Comparison of ENCODE assay signal across 8 cellular contexts in the genomic region with DNA sequence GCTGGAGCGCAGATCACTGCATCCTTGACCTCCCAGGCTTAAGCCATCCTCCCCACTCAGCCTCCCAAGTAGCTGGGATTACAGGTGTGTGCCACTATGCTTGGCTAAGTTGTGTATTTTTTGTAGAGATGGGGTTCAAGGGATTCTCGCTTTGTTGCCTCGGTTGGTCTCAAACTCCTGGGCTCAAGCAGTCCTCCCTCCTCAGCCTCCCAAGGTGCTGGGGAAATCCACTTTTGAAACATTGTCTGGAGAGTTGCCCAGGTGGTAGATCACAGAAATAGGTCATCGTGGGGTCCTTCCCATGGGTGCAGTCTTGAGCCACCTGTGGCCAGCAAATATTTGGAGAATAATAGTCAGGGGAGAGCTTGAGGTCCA. TPM values are rescaled to one million over a fixed set of nuclear protein-coding genes. Genes with fewer than 3 reads are reported as not detected.
DNase-seq lines count a peak whose midpoint lies in the region; ATAC-seq and TF ChIP-seq lines count a peak whose summit lies in the region.
"Had no signal": no experiment of that assay in that cellular context is flagged by ENCODE, and none has a peak within 500 bp of the region (broad histone marks: within the 10 kb centered on the region; RNA-seq: fewer than 3 reads in every experiment).

No MANE protein-coding gene starts in this region.

- peak overlapping the region; percentile 55 for H3K4me3 Mint-ChIP-seq in HFFc6
- peak overlapping the region; percentile 75 for H3K4me3 Mint-ChIP-seq in activated T-helper 17 cell treated with anti-CD3 and anti-CD28 coated beads, Interleukin-2, amount 50 U/mL, for 72 hours
- no peak overlapping the region for H3K4me3 Mint-ChIP-seq in stimulated activated memory B cell treated with anti-CD40 and anti-IgM and Interleukin-4, amounts not matched to agents 10 μg/mL and 1 μg/mL and 100 μg/mL, for 72 hours

- H3K9me3 Mint-ChIP-seq in HFFc6 = no peaks in the 10 kb centered on the region
- peaks cover 5% of the 10 kb centered on the region for H3K9me3 Mint-ChIP-seq in activated T-helper 17 cell treated with anti-CD3 and anti-CD28 coated beads, Interleukin-2, amount 50 U/mL, for 72 hours
- peaks cover 3% of the 10 kb centered on the region for H3K9me3 Mint-ChIP-seq in stimulated activated memory B cell treated with anti-CD40 and anti-IgM and Interleukin-4, amounts not matched to agents 10 μg/mL and 1 μg/mL and 100 μg/mL, for 72 hours

- intact Hi-C loops in right cardiac atrium (cut with DNase I) = no loop called here

- DNase-seq in HFFc6 (no peak), right cardiac atrium (no peak), G401 (ENCODE audit: low spot score) (no peak)
- no peak for DNase-seq in activated effector memory CD4-positive, alpha-beta T cell treated with anti-CD3 and anti-CD28 coated beads, Interleukin-2, amount 50 U/mL, for 16 hours
- DNase-seq: NCI-H2227 treated with DMSO at 0.1 percent for 48 hours had no signal

- ATAC-seq in activated T-helper 17 cell treated with anti-CD3 and anti-CD28 coated beads, Interleukin-2, amount 50 U/mL, for 72 hours (replicated peaks) = no peak
- ATAC-seq in right cardiac atrium (no peak), HG03354 (IDR thresholded peaks at IDR 0.05; ENCODE audit: poor library complexity, severe bottlenecking, unreplicated experiment) (no peak)
- no peak for ATAC-seq in stimulated activated memory B cell treated with anti-CD40 and anti-IgM and Interleukin-4, amounts not matched to agents 10 μg/mL and 1 μg/mL and 100 μg/mL, for 72 hours

- H3K4me1 ChIP-seq in right cardiac atrium (ENCODE audit: control insufficient read depth, insufficient read depth, low read length) = peaks cover 11% of the 10 kb centered on the region

- TF ChIP-seq CTCF in HFFc6 (IDR thresholded peaks at IDR 0.05) = no peak

- H3K27me3 ChIP-seq in right cardiac atrium (ENCODE audit: control insufficient read depth, insufficient read depth) = no peaks in the 10 kb centered on the region

- 87% methylated on average over 4 of the region's 4 CpGs for WGBS in right cardiac atrium

- peaks cover 29% of the 10 kb centered on the region for H3K36me3 Mint-ChIP-seq in HFFc6 (ENCODE audit: low read depth)
- H3K36me3 Mint-ChIP-seq in activated T-helper 17 cell treated with anti-CD3 and anti-CD28 coated beads, Interleukin-2, amount 50 U/mL, for 72 hours (ENCODE audit: low read depth) = peaks cover 93% of the 10 kb centered on the region
- H3K36me3 Mint-ChIP-seq in stimulated activated memory B cell treated with anti-CD40 and anti-IgM and Interleukin-4, amounts not matched to agents 10 μg/mL and 1 μg/mL and 100 μg/mL, for 72 hours = peaks cover 7% of the 10 kb centered on the region

- peak overlapping the region; percentile 84 for H3K27ac ChIP-seq in right cardiac atrium (ENCODE audit: low read length)

- H3K27me3 Mint-ChIP-seq in HFFc6 (ENCODE audit: insufficient read depth) = peaks cover 6% of the 10 kb centered on the region
- H3K27me3 Mint-ChIP-seq in activated T-helper 17 cell treated with anti-CD3 and anti-CD28 coated beads, Interleukin-2, amount 50 U/mL, for 72 hours = no peaks in the 10 kb centered on the region
- peaks cover 8% of the 10 kb centered on the region for H3K27me3 Mint-ChIP-seq in stimulated activated memory B cell treated with anti-CD40 and anti-IgM and Interleukin-4, amounts not matched to agents 10 μg/mL and 1 μg/mL and 100 μg/mL, for 72 hours

- H3K27ac Mint-ChIP-seq in HFFc6 = peak overlapping the region; percentile 79
- peak overlapping the region; percentile 94 for H3K27ac Mint-ChIP-seq in activated T-helper 17 cell treated with anti-CD3 and anti-CD28 coated beads, Interleukin-2, amount 50 U/mL, for 72 hours
- peak overlapping the region; percentile 53 for H3K27ac Mint-ChIP-seq in stimulated activated memory B cell treated with anti-CD40 and anti-IgM and Interleukin-4, amounts not matched to agents 10 μg/mL and 1 μg/mL and 100 μg/mL, for 72 hours

- no peaks in the 10 kb centered on the region for H3K9me3 ChIP-seq in right cardiac atrium (ENCODE audit: control insufficient read depth, low read length)

- in situ Hi-C loops in G401 (cut with HindIII; ENCODE audit: low sequenced_read_pairs) = no loop called here

- H3K4me3 ChIP-seq in right cardiac atrium (ENCODE audit: low read length) = no peak overlapping the region

- peaks cover 45% of the 10 kb centered on the region for H3K4me1 Mint-ChIP-seq in HFFc6 (ENCODE audit: low read depth)
- peaks cover 15% of the 10 kb centered on the region for H3K4me1 Mint-ChIP-seq in activated T-helper 17 cell treated with anti-CD3 and anti-CD28 coated beads, Interleukin-2, amount 50 U/mL, for 72 hours
- H3K4me1 Mint-ChIP-seq in stimulated activated memory B cell treated with anti-CD40 and anti-IgM and Interleukin-4, amounts not matched to agents 10 μg/mL and 1 μg/mL and 100 μg/mL, for 72 hours = peaks cover 42% of the 10 kb centered on the region

RNA-seq across cellular contexts. Expression of a gene that starts 5.2 kb away (rescaled TPM):
- total RNA-seq in HFFc6 (2021; fragmentation: NEBNext Ultra II Directional; extraction: Animal tissue kit (Norgen Biotek cat#: 25700)) = 10 to 100 TPM; 22.8 to 34.3 (median 28.0) TPM
- total RNA-seq in activated T-helper 17 cell treated with anti-CD3 and anti-CD28 coated beads, Interleukin-2, amount 50 U/mL, for 72 hours = 10 to 100 TPM; 63.8 to 83.5 TPM
- total RNA-seq in right cardiac atrium = 100 to 1,000 TPM in 1 of 4 donors, 10 to 100 TPM in 2, 1 to 10 TPM in 1; 7.6 to 101 (median 21.6) TPM
- 19.3 TPM for polyA plus RNA-seq in right cardiac atrium
- 38.2 and 47.4 TPM in 2 replicates for total RNA-seq in G401 (2014; rRNA removed; shearing (Covaris generic))
